10 cellular contexts compared by ENCODE assay signal in the genomic region with DNA sequence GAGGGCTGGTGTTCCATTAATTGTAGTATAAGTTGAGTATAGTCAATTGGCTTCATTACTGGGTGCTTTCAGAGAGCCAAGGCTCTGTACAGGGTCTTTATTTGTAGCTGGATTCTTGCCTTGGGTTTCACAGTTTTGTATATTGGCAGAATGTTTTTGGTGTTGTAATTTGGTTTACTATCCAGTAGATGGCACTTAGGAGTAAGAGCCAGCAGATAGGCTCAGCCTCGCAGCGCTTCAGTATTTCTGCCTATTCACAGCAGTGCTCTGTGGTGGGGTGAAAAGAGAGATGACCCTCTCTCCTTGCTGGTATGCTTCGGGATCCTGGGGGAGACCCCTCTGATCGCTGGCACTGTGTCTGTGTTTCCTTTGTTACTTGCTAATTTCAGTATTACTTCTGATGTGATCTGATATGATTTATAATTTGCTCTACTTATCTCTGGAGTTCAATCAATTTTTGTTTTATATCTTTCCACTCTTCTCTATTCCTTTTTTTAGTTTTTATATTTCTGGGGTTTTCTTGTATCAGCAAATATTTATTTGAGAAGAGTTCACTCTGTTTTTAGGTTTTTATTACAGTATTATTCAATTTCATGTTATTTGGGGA. TPM values are rescaled to one million over a fixed set of nuclear protein-coding genes. Genes with fewer than 3 reads are reported as not detected.
A peak's percentile ranks its signal among the peaks of the same experiment; 100 is the strongest.
DNase-seq lines count a peak whose midpoint lies in the region; ATAC-seq and TF ChIP-seq lines count a peak whose summit lies in the region.
"Had no signal": no experiment of that assay in that cellular context is flagged by ENCODE, and none has a peak within 500 bp of the region (broad histone marks: within the 10 kb centered on the region; RNA-seq: fewer than 3 reads in every experiment).

No MANE protein-coding gene starts in this region.

- H3K27ac ChIP-seq in WERI-Rb-1 (no peak overlapping the region), neural progenitor cell (no peak overlapping the region)
- H3K27ac ChIP-seq: SJSA1, skin epidermis had no signal

- peaks cover 3% of the 10 kb centered on the region for H3K27me3 Mint-ChIP-seq in neural progenitor cell (ENCODE audit: insufficient read depth, low read depth)

- no peaks in the 10 kb centered on the region for H3K27me3 ChIP-seq in WERI-Rb-1 (ENCODE audit: insufficient read depth, low read depth, severe bottlenecking)
- no peaks in the 10 kb centered on the region for H3K27me3 ChIP-seq in neural progenitor cell
- H3K27me3 ChIP-seq in MG63, result no peaks in the 10 kb centered on the region
- H3K27me3 ChIP-seq: SJSA1 had no signal

- no peak overlapping the region for H3K4me2 ChIP-seq in neural progenitor cell

- H3K4me3 ChIP-seq in NB4 (ENCODE audit: low read depth, low read length) (no peak overlapping the region), WERI-Rb-1 (ENCODE audit: low read depth, low read length) (no peak overlapping the region), neural progenitor cell (no peak overlapping the region), MG63 (no peak overlapping the region)
- H3K4me3 ChIP-seq: SJSA1, skin epidermis had no signal

- H3K4me1 Mint-ChIP-seq in neural progenitor cell, result no peaks in the 10 kb centered on the region

- no peak overlapping the region for H3K9ac ChIP-seq in neural progenitor cell

- no peaks in the 10 kb centered on the region for H3K9me3 Mint-ChIP-seq in neural progenitor cell

- H3K36me3 ChIP-seq in WERI-Rb-1, result no peaks in the 10 kb centered on the region
- H3K36me3 ChIP-seq in neural progenitor cell, result no peaks in the 10 kb centered on the region
- H3K36me3 ChIP-seq in MG63, result no peaks in the 10 kb centered on the region
- H3K36me3 ChIP-seq: SJSA1 had no signal

- H3K79me2 ChIP-seq in neural progenitor cell (ENCODE audit: low read depth), result no peaks in the 10 kb centered on the region

- no peaks in the 10 kb centered on the region for H3K4me1 ChIP-seq in neural progenitor cell
- H3K4me1 ChIP-seq: SJSA1 had no signal

- TF ChIP-seq POLR2A in NB4 (IDR thresholded peaks at IDR 0.05; ENCODE audit: extremely low read depth, insufficient read length), result no peak

- no peak overlapping the region for H2AFZ ChIP-seq in neural progenitor cell (replicated peaks)

- TF ChIP-seq CTCF in NB4 (IDR thresholded peaks at IDR 0.05; ENCODE audit: low read depth, low read length) (peak; percentile 44), WERI-Rb-1 (IDR thresholded peaks at IDR 0.05; ENCODE audit: low read depth, low read length) (peak; percentile 71), neural progenitor cell (IDR thresholded peaks at IDR 0.05) (peak; percentile 66)

- peak; percentile 50 for DNase-seq in Ammon's horn (ENCODE audit: low spot score)
- DNase-seq in NB4 (ENCODE audit: low read depth), result peak; percentile 44
- DNase-seq in WERI-Rb-1, result peak; percentile 27
- peak; percentile 23 for DNase-seq in fibroblast of the conjunctiva (ENCODE audit: low read depth)
- DNase-seq in neural progenitor cell (ENCODE audit: low spot score), result peak; percentile 79
- no peak for DNase-seq in MG63

- no peaks in the 10 kb centered on the region for H3F3A ChIP-seq in neural progenitor cell (ENCODE audit: low read depth)

- H3K27ac Mint-ChIP-seq in neural progenitor cell, result no peak overlapping the region

- H3K9me3 ChIP-seq in WERI-Rb-1 (ENCODE audit: severe bottlenecking), result no peaks in the 10 kb centered on the region
- H3K9me3 ChIP-seq in neural progenitor cell (ENCODE audit: low read depth), result no peaks in the 10 kb centered on the region
- H3K9me3 ChIP-seq in MG63, result no peaks in the 10 kb centered on the region
- H3K9me3 ChIP-seq: SJSA1 had no signal

- no peaks in the 10 kb centered on the region for H4K20me1 ChIP-seq in neural progenitor cell (ENCODE audit: low read depth)

- H3K4me3 Mint-ChIP-seq in neural progenitor cell, result no peak overlapping the region

- peaks cover 17% of the 10 kb centered on the region for H3K36me3 Mint-ChIP-seq in neural progenitor cell

- ATAC-seq in GM18499 (IDR thresholded peaks at IDR 0.05; ENCODE audit: insufficient read depth, unreplicated experiment), result peak; percentile 92
- ATAC-seq in HG02763 (IDR thresholded peaks at IDR 0.05; ENCODE audit: unreplicated experiment), result peak; percentile 94

RNA-seq across cellular contexts. Expression of gene ANO5, which starts 52.2 kb away (rescaled TPM):
- 9.9 and 16.5 TPM in 2 replicates for total RNA-seq in neural progenitor cell (ENCODE audit: low replicate concordance)
- not detected in 2 replicates for total RNA-seq in MG63 (2014; rRNA removed; shearing (Covaris generic); ENCODE audit: low replicate concordance)
- total RNA-seq: SJSA1 had no signal

Comparison
In these comparisons a context has a peak if more than half of its experiments do, and no peak if none do; other contexts are left out.
1. RNA of gene ANO5, which starts 52.2 kb away (total RNA-seq): 9.9 to 16.5 TPM in neural progenitor cell; not detected in MG63; every median in the first group is over 10 times any median in the second.
2. Peak in every context shown above with its lines, with median percentiles within 50 percentile points of each other: CTCF ChIP-seq.